Comparison of ENCODE assay signal across 8 cellular contexts in the genomic region with DNA sequence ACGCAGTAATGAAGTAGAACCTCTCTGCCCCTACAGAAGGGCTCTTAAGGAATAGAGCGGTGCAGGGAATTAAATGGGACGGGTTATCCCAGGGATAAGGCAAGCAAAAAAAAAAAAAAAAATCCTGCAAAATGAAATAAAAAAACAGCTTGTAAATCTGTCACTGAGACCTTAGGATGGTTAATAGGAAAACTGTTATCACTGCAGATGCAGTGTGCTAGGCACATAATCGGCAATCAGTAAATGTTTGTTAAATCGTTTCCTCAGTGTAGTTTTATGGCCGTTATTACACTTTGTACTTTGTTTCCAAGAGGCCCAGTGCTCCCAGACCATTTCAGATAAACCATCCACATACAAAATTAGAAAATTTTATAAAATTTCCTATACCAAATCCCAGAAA. TPM values are rescaled to one million over a fixed set of nuclear protein-coding genes. Genes with fewer than 3 reads are reported as not detected.
DNase-seq lines count a peak whose midpoint lies in the region; ATAC-seq and TF ChIP-seq lines count a peak whose summit lies in the region.

No MANE protein-coding gene starts in this region.

- H3K27ac ChIP-seq in GM23338 (ENCODE audit: low read depth), result peak overlapping the region; percentile 94; the same call in 1 of the 2 replicates
- H3K27ac ChIP-seq in sigmoid colon, result peak overlapping the region; percentile 88 to 91 (median 90)

- no peak for TF ChIP-seq POLR2A in sigmoid colon (IDR thresholded peaks at IDR 0.05)

- H3F3A ChIP-seq in GM23338 (replicated peaks; ENCODE audit: low read depth), result no peaks in the 10 kb centered on the region

- intact Hi-C loops in sigmoid colon (cut with DNase I), result no loop called here

- H3K4me2 ChIP-seq in GM23338, result peak overlapping the region; percentile 86

- ATAC-seq in GM23338 (no peak), HG02623 (IDR thresholded peaks at IDR 0.05; ENCODE audit: unreplicated experiment) (no peak), GM18868 (IDR thresholded peaks at IDR 0.05; ENCODE audit: unreplicated experiment) (no peak)

- in situ Hi-C loops in SK-MEL-5 (cut with HindIII; ENCODE audit: low pct_unique_long_range_greater_than_20kb, low sequenced_read_pairs), result no loop called here

- no peaks in the 10 kb centered on the region for H3K9me3 Mint-ChIP-seq in GM23338

- peaks cover 10% of the 10 kb centered on the region for H3K27me3 Mint-ChIP-seq in GM23338 (ENCODE audit: insufficient read depth, low read depth, poor library complexity)

- peaks cover 73% of the 10 kb centered on the region for H3K79me2 ChIP-seq in GM23338 (replicated peaks; ENCODE audit: insufficient read depth)

- H3K4me1 Mint-ChIP-seq in GM23338, result peaks cover 13% of the 10 kb centered on the region; the same call in 2 of the 3 replicates

- TF ChIP-seq EP300 in sigmoid colon (IDR thresholded peaks at IDR 0.05), result no peak

- H3K4me1 ChIP-seq in GM23338 (ENCODE audit: insufficient read depth) (0 out of 2 replicates have a peak, but pooled peaks cover 2% of the 10 kb centered on the region), sigmoid colon (peaks cover 0 to 46% (median 12%) of the 10 kb centered on the region in 4 donors)

- TF ChIP-seq CTCF in GM23338 (conservative IDR thresholded peaks at IDR 0.05; ENCODE audit: low read depth in 2 of 2) (no peak), fibroblast of the aortic adventitia (IDR thresholded peaks at IDR 0.05; ENCODE audit: insufficient read depth, low read length) (no peak), sigmoid colon (IDR thresholded peaks at IDR 0.05) (no peak)

- WGBS in sigmoid colon, 2 donors, result 0 to 3% methylated on average over 6 of the region's 6 CpGs

- H3K36me3 ChIP-seq in GM23338 (ENCODE audit: insufficient read depth), result no peaks in the 10 kb centered on the region; the same call in 1 of the 2 replicates
- peaks cover 0 to 19% (median 0%) of the 10 kb centered on the region in 4 donors for H3K36me3 ChIP-seq in sigmoid colon

- H3K4me3 ChIP-seq in GM23338 (peak overlapping the region; percentile 79), fibroblast of the aortic adventitia (ENCODE audit: low read depth, low read length) (peak overlapping the region; percentile 68), sigmoid colon (peak overlapping the region; percentile 48 to 64 (median 61))

- peaks cover 21% of the 10 kb centered on the region for H3K36me3 Mint-ChIP-seq in GM23338 (ENCODE audit: low read depth)

- peak; percentile 11 for DNase-seq in GM23338 (ENCODE audit: low spot score)
- DNase-seq in SK-MEL-5 (ENCODE audit: low read depth, low spot score), result peak; percentile 42
- DNase-seq in fibroblast of the aortic adventitia (ENCODE audit: low read depth), result peak; percentile 37
- DNase-seq in sigmoid colon, result no peak
- no peak for DNase-seq in T-helper 9 cell
- DNase-seq in germinal center (ENCODE audit: low spot score), result no peak

- H3K9me2 ChIP-seq in GM23338 (ENCODE audit: insufficient read depth), result no peaks in the 10 kb centered on the region

- H3K27me3 ChIP-seq in GM23338 (ENCODE audit: insufficient read depth) (no peaks in the 10 kb centered on the region), sigmoid colon (no peaks in the 10 kb centered on the region)

- H3K4me3 Mint-ChIP-seq in GM23338, result peak overlapping the region; percentile 93

- H4K20me1 ChIP-seq in GM23338 (replicated peaks; ENCODE audit: insufficient read depth), result no peaks in the 10 kb centered on the region

- peak overlapping the region; percentile 80 for H3K27ac Mint-ChIP-seq in GM23338

- H3K9me3 ChIP-seq in sigmoid colon, result no peaks in the 10 kb centered on the region

- no peak overlapping the region for H2AFZ ChIP-seq in GM23338

TF ChIP-seq in GM23338, 12 proteins besides CTCF, POLR2A, EP300 and RAD21 (continues in another document):
- TF ChIP-seq EZH2phosphoT487 (IDR thresholded peaks at IDR 0.05; ENCODE audit: unreplicated experiment) (no peak), EZH2 (IDR thresholded peaks at IDR 0.05; ENCODE audit: low read depth, unreplicated experiment) (no peak), ZNF331 (CRISPR knock-in tag; IDR thresholded peaks at IDR 0.05; ENCODE audit: low read depth) (no peak)

RNA-seq across cellular contexts. Expression of a gene that starts 1.0 kb away (rescaled TPM):
- total RNA-seq in GM23338 (2014; rRNA removed; shearing (Covaris generic)), result 59.2 and 60.5 TPM in 2 replicates
- 68.9 and 80.1 TPM in 2 replicates for polyA plus RNA-seq in GM23338 (2016; fragmentation: Nextera tagmentation; extraction: Ambion mirVana)
- total RNA-seq in SK-MEL-5 (2014; rRNA removed; shearing (Covaris generic)), result 70.7 and 79.3 TPM in 2 replicates
- polyA plus RNA-seq in SK-MEL-5 (2015; cell fraction: cytosol; rRNA removed), result 69.0 and 72.3 TPM in 2 replicates
- 29.8 and 33.8 TPM in 2 replicates for polyA plus RNA-seq in SK-MEL-5 (2015; cell fraction: nucleus; rRNA removed)
- 66.2 and 161 TPM in 2 replicates for total RNA-seq in fibroblast of the aortic adventitia (ENCODE audit: low replicate concordance)
- total RNA-seq in sigmoid colon, result 10 to 100 TPM; 38.8 to 51.0 (median 47.2) TPM
- polyA plus RNA-seq in sigmoid colon, result 10 to 100 TPM; 56.5 to 66.4 (median 64.7) TPM

RNA-seq across cellular contexts. Expression of a gene that starts 1.3 kb away (rescaled TPM):
- total RNA-seq in GM23338 (2014; rRNA removed; shearing (Covaris generic)), result 44.4 and 48.5 TPM in 2 replicates
- polyA plus RNA-seq in GM23338 (2016; fragmentation: Nextera tagmentation; extraction: Ambion mirVana) (34.7 and 37.2 TPM in 2 replicates), sigmoid colon (10 to 100 TPM in 2 of 3 donors, 1 to 10 TPM in 1; 6.0 to 24.0 (median 23.2) TPM)
- total RNA-seq in SK-MEL-5 (2014; rRNA removed; shearing (Covaris generic)), result 201 and 207 TPM in 2 replicates
- polyA plus RNA-seq in SK-MEL-5 (2015; cell fraction: cytosol; rRNA removed), result 136 and 144 TPM in 2 replicates
- polyA plus RNA-seq in SK-MEL-5 (2015; cell fraction: nucleus; rRNA removed), result 249 and 255 TPM in 2 replicates
- total RNA-seq in fibroblast of the aortic adventitia (ENCODE audit: low replicate concordance) (18.8 and 19.6 TPM in 2 replicates), sigmoid colon (10 to 100 TPM in 3 of 4 donors, 1 to 10 TPM in 1; 9.7 to 15.3 (median 13.0) TPM)

RNA-seq across cellular contexts. Expression of a gene that starts 18.2 kb away (rescaled TPM):
- 901 and 2,255 TPM in 2 replicates for total RNA-seq in GM23338 (2014; rRNA removed; shearing (Covaris generic))
- polyA plus RNA-seq in GM23338 (2016; fragmentation: Nextera tagmentation; extraction: Ambion mirVana) (1,348 and 1,607 TPM in 2 replicates), sigmoid colon (1,000 to 10,000 TPM; 1,854 to 3,258 (median 2,959) TPM)
- total RNA-seq in SK-MEL-5 (2014; rRNA removed; shearing (Covaris generic)), result 2,136 and 2,368 TPM in 2 replicates
- polyA plus RNA-seq in SK-MEL-5 (2015; cell fraction: cytosol; rRNA removed), result 1,541 and 1,914 TPM in 2 replicates
- 356 and 363 TPM in 2 replicates for polyA plus RNA-seq in SK-MEL-5 (2015; cell fraction: nucleus; rRNA removed)
- total RNA-seq in fibroblast of the aortic adventitia (ENCODE audit: low replicate concordance) (1,088 and 1,131 TPM in 2 replicates), sigmoid colon (1,000 to 10,000 TPM in 2 of 4 donors, 100 to 1,000 TPM in 2; 753 to 2,539 (median 1,366) TPM)

RNA-seq across cellular contexts. Expression of a gene that starts 23.1 kb away (rescaled TPM):
- total RNA-seq in GM23338 (2014; rRNA removed; shearing (Covaris generic)), result 0.16 and 0.31 TPM in 2 replicates
- polyA plus RNA-seq in GM23338 (2016; fragmentation: Nextera tagmentation; extraction: Ambion mirVana) (0.19 and 0.68 TPM in 2 replicates), sigmoid colon (10 to 100 TPM in 1 of 3 donors, 1 to 10 TPM in 2; 4.2 to 23.2 (median 5.4) TPM)
- total RNA-seq in SK-MEL-5 (2014; rRNA removed; shearing (Covaris generic)), result 1.3 and 2.9 TPM in 2 replicates
- 1.4 and 4.7 TPM in 2 replicates for polyA plus RNA-seq in SK-MEL-5 (2015; cell fraction: cytosol; rRNA removed)
- polyA plus RNA-seq in SK-MEL-5 (2015; cell fraction: nucleus; rRNA removed), result 7.7 and 18.4 TPM in 2 replicates
- total RNA-seq in fibroblast of the aortic adventitia (ENCODE audit: low replicate concordance) (not detected in 2 replicates), sigmoid colon (1 to 10 TPM; 4.2 to 8.6 (median 6.1) TPM)

Comparison
In these comparisons a context has a peak if more than half of its experiments do, and no peak if none do; other contexts are left out.
1. DNase-seq: peak in GM23338 (single experiment), SK-MEL-5 (single experiment) and fibroblast of the aortic adventitia (single experiment); none in sigmoid colon (single experiment), T-helper 9 cell (single experiment) and germinal center (single experiment).
2. Peak in every context shown above with its lines, with median percentiles within 50 percentile points of each other: H3K4me3 ChIP-seq.